14 cellular contexts compared by ENCODE assay signal in genomic region chr9:122056484-122056883, GRCh38. TPM values are rescaled to one million over a fixed set of nuclear protein-coding genes. Genes with fewer than 3 reads are reported as not detected.
DNase-seq lines count a peak whose midpoint lies in the region; TF ChIP-seq lines count a peak whose summit lies in the region.
"Had no signal": no experiment of that assay in that cellular context is flagged by ENCODE, and none has a peak within 500 bp of the region (broad histone marks: within the 10 kb centered on the region; RNA-seq: fewer than 3 reads in every experiment).

No MANE protein-coding gene starts in this region.

- H4K5ac ChIP-seq in mesendoderm (ENCODE audit: low read length): no peak overlapping the region

- H3K79me2 ChIP-seq in mesendoderm (ENCODE audit: control insufficient read depth, insufficient read depth, low read length): no peaks in the 10 kb centered on the region

- no peaks in the 10 kb centered on the region for H3K9me3 ChIP-seq in tibial nerve
- no peaks in the 10 kb centered on the region for H3K9me3 ChIP-seq in esophagus squamous epithelium
- H3K9me3 ChIP-seq: MG63, prostate gland had no signal

- H3K18ac ChIP-seq in mesendoderm (ENCODE audit: low read length): no peak overlapping the region

- H3K56ac ChIP-seq in mesendoderm (ENCODE audit: low read length): no peak overlapping the region

- H3K4me2 ChIP-seq in mesendoderm (ENCODE audit: low read length): no peak overlapping the region

- H4K8ac ChIP-seq in mesendoderm (ENCODE audit: low read depth, low read length): no peak overlapping the region

- no peak overlapping the region for H3K4ac ChIP-seq in mesendoderm (ENCODE audit: low read depth, low read length)

- TF ChIP-seq CTCF in dorsolateral prefrontal cortex (IDR thresholded peaks at IDR 0.05 in 54 of 56, conservative IDR thresholded peaks at IDR 0.05 in 2 of 56; ENCODE audit: low read depth in 1 of 56, partially characterized antibody in 56 of 56) (no peak), tibial nerve (IDR thresholded peaks at IDR 0.05) (no peak), esophagus squamous epithelium (IDR thresholded peaks at IDR 0.05) (no peak)

- H3K79me1 ChIP-seq in mesendoderm (ENCODE audit: low read length): no peaks in the 10 kb centered on the region

- no peak overlapping the region for H2BK5ac ChIP-seq in mesendoderm (ENCODE audit: low read length)

- TF ChIP-seq POLR2A in tibial nerve (IDR thresholded peaks at IDR 0.05) (no peak), esophagus squamous epithelium (IDR thresholded peaks at IDR 0.05) (no peak)

- no peak overlapping the region for H2BK120ac ChIP-seq in mesendoderm (ENCODE audit: low read depth, low read length)

- H2AK5ac ChIP-seq in mesendoderm (ENCODE audit: low read length): no peak overlapping the region

- H3K27ac ChIP-seq in dorsolateral prefrontal cortex (peak overlapping the region in 42 of 59 donors; percentile 1 to 84 (median 53)), mesendoderm (ENCODE audit: low read depth, low read length) (no peak overlapping the region), tibial nerve (no peak overlapping the region), esophagus squamous epithelium (no peak overlapping the region)
- H3K27ac ChIP-seq: prostate gland had no signal

- TF ChIP-seq EP300 in tibial nerve (IDR thresholded peaks at IDR 0.05): no peak

- H3K27me3 ChIP-seq in H7 (ENCODE audit: control insufficient read depth, insufficient read depth, low read length) (no peaks in the 10 kb centered on the region), dorsolateral prefrontal cortex (no peaks in the 10 kb centered on the region), mesendoderm (ENCODE audit: insufficient read depth, low read length, poor library complexity) (no peaks in the 10 kb centered on the region), tibial nerve (no peaks in the 10 kb centered on the region), esophagus squamous epithelium (no peaks in the 10 kb centered on the region)
- H3K27me3 ChIP-seq: MG63 had no signal

- no peak overlapping the region for H3K23ac ChIP-seq in mesendoderm (ENCODE audit: low read length)

- H3K4me1 ChIP-seq in mesendoderm (ENCODE audit: control insufficient read depth, low read depth, low read length): no peaks in the 10 kb centered on the region
- H3K4me1 ChIP-seq in tibial nerve: peaks cover 0 to 16% (median 0%) of the 10 kb centered on the region in 4 donors
- no peaks in the 10 kb centered on the region for H3K4me1 ChIP-seq in esophagus squamous epithelium
- H3K4me1 ChIP-seq: prostate gland had no signal

- no peak overlapping the region for H3K4me3 ChIP-seq in H7 (ENCODE audit: insufficient read depth, low read depth, low read length)
- no peak overlapping the region for H3K4me3 ChIP-seq in dorsolateral prefrontal cortex
- H3K4me3 ChIP-seq in mesendoderm (ENCODE audit: low read length): no peak overlapping the region
- no peak overlapping the region for H3K4me3 ChIP-seq in tibial nerve
- no peak overlapping the region for H3K4me3 ChIP-seq in esophagus squamous epithelium
- H3K4me3 ChIP-seq: MG63, prostate gland had no signal

- DNase-seq in H7 (peak; percentile 66), NCI-H460 (ENCODE audit: extremely low read depth, low read depth) (peak; percentile 4), dorsolateral prefrontal cortex (no peak), mesendoderm (peak; percentile 69), foreskin melanocyte (no peak), tibial nerve (ENCODE audit: low spot score in 2 of 2) (no peak), esophagus squamous epithelium (lab: John Stamatoyannopoulos, UW) (no peak), NK-92 (lab: John Stamatoyannopoulos, UW; ENCODE audit: unreplicated experiment) (no peak)
- DNase-seq: activated T-cell treated with anti-CD3 and anti-CD28 coated beads, Interleukin-2, amount 50 U/mL, for 48 hours; HCEC 1CT; MG63; NCI-H446; stimulated activated CD4-positive, alpha-beta T cell treated with anti-CD3 and anti-CD28 coated beads, Interleukin-2, amount 100 ng/mL, for 48 hours had no signal

- no peak overlapping the region for H2BK15ac ChIP-seq in mesendoderm (replicated peaks; ENCODE audit: low read depth)

- intact Hi-C loops in dorsolateral prefrontal cortex (cut with DNase I) (no loop called here), esophagus squamous epithelium (cut with DNase I) (no loop called here)

- H3K9ac ChIP-seq in mesendoderm (ENCODE audit: low read length): no peak overlapping the region

- WGBS in mesendoderm (ENCODE audit: extremely low coverage, insufficient coverage, low lambda C conversion rate): no CpG with 5 or more reads among the region's 3 CpGs
- 84% methylated on average over 3 of the region's 3 CpGs for WGBS in tibial nerve, 2 donors
- WGBS in esophagus squamous epithelium, 2 donors: 70 to 97% methylated on average over 3 of the region's 3 CpGs

- H3K36me3 ChIP-seq in H7 (replicated peaks; ENCODE audit: control insufficient read depth, insufficient read depth, low read length) (no peaks in the 10 kb centered on the region), mesendoderm (ENCODE audit: control insufficient read depth, insufficient read depth, low read length) (no peaks in the 10 kb centered on the region), tibial nerve (peaks cover 0 to 4% (median 0%) of the 10 kb centered on the region in 3 donors), esophagus squamous epithelium (no peaks in the 10 kb centered on the region)
- H3K36me3 ChIP-seq: MG63, prostate gland had no signal

RNA-seq across cellular contexts. Expression of gene TTLL11, which starts 36.6 kb away (rescaled TPM):
- total RNA-seq in H7 (2014; rRNA removed; shearing (Covaris generic)): 0.18 and 0.97 TPM in 2 replicates
- total RNA-seq in NCI-H460 (2014; rRNA removed; shearing (Covaris generic)): 2.1 and 4.0 TPM in 2 replicates
- 0.47 and 2.4 TPM in 2 replicates for polyA plus RNA-seq in NCI-H460 (2014; cell fraction: nucleus; rRNA removed)
- 10 to 100 TPM; 39.9 to 86.0 (median 58.2) TPM for total RNA-seq in dorsolateral prefrontal cortex
- 1.3 TPM for polyA plus RNA-seq in mesendoderm (2013, experiment 1 of 2)
- 1.2 TPM for polyA plus RNA-seq in mesendoderm (2013, experiment 2 of 2)
- 10 to 100 TPM in 3 of 4 donors, 1 to 10 TPM in 1; 9.8 to 18.6 (median 15.6) TPM for total RNA-seq in tibial nerve
- total RNA-seq in esophagus squamous epithelium: 10 to 100 TPM in 2 of 4 donors, 1 to 10 TPM in 2; 3.2 to 11.8 (median 9.0) TPM

Comparison
In these comparisons a context has a peak if more than half of its experiments do, and no peak if none do; other contexts are left out.
1. DNase-seq: peak in H7 (single experiment), NCI-H460 (single experiment) and mesendoderm (single experiment); none in dorsolateral prefrontal cortex (0 of 10), foreskin melanocyte (single experiment), tibial nerve (0 of 2), esophagus squamous epithelium (single experiment) and NK-92 (single experiment).
2. H3K27ac ChIP-seq: peak in dorsolateral prefrontal cortex (42 of 59); none in mesendoderm (single experiment), tibial nerve (0 of 4) and esophagus squamous epithelium (0 of 4).